9 cellular contexts compared by ENCODE assay signal in genomic region chr5:657570-657969, GRCh38. TPM values are rescaled to one million over a fixed set of nuclear protein-coding genes. Genes with fewer than 3 reads are reported as not detected.
DNase-seq lines count a peak whose midpoint lies in the region; TF ChIP-seq lines count a peak whose summit lies in the region.
"Had no signal": no experiment of that assay in that cellular context is flagged by ENCODE, and none has a peak within 500 bp of the region (broad histone marks: within the 10 kb centered on the region; RNA-seq: fewer than 3 reads in every experiment).

No MANE protein-coding gene starts in this region.

- CTCF ChIA-PET in HEK293T (lab: Yijun Ruan, JAX), result interaction anchor here (1.0 to 2.2 kb wide), 2 partner anchors 9 to 13 kb away, joined by 3 to 6 read pairs; no protein-coding TSS in a partner anchor

- POLR2A ChIA-PET in HEK293T (lab: Yijun Ruan, JAX), result interaction anchor here (0.8 to 1.4 kb wide), 2 partner anchors 15 to 183 kb away, joined by 3 to 4 read pairs; no protein-coding TSS in a partner anchor

- no peak overlapping the region for H3K27ac ChIP-seq in caudate nucleus (ENCODE audit: low read depth, low read length)

- DNase-seq in CD1c-positive myeloid dendritic cell (ENCODE audit: extremely low spot score) (peak; percentile 69), M059J (ENCODE audit: low read depth) (peak; percentile 83), brain pericyte (ENCODE audit: low read depth, low spot score) (peak; percentile 92), lung microvascular endothelial cell (ENCODE audit: low read depth in 2 of 2) (peak; percentile 69 to 94), NCI-H69 (lab: John Stamatoyannopoulos, UW) (no peak), HEK293T (ENCODE audit: extremely low spot score) (no peak), NCI-H1694 (lab: John Stamatoyannopoulos, UW) (no peak), caudate nucleus (lab: John Stamatoyannopoulos, UW) (no peak)
- DNase-seq: stimulated activated naive CD8-positive, alpha-beta T cell treated with anti-CD3 and anti-CD28 coated beads, Interleukin-15, Interleukin-2, amounts not matched to agents 100 U/mL and 50 U/mL, for 24 hours had no signal

TF ChIP-seq in HEK293T, 16 proteins besides CTCF, POLR2A, EP300 and RAD21:
- TF ChIP-seq CTBP1 (IDR thresholded peaks at IDR 0.05; ENCODE audit: borderline replicate concordance) (no peak), HDGF (IDR thresholded peaks at IDR 0.05; ENCODE audit: borderline replicate concordance) (no peak), BHLHE40 (IDR thresholded peaks at IDR 0.05; ENCODE audit: borderline replicate concordance) (no peak), ARNT (IDR thresholded peaks at IDR 0.05) (no peak)

RNA-seq across cellular contexts. Expression of gene TPPP, which starts 35.6 kb away (rescaled TPM):
- 0.07 and 0.25 TPM in 2 replicates for total RNA-seq in M059J (2014; rRNA removed; shearing (Covaris generic))
- total RNA-seq in lung microvascular endothelial cell, result under 0.01 and 0.44 TPM in 2 replicates

RNA-seq across cellular contexts. Expression of gene CEP72, which starts 45.4 kb away (rescaled TPM):
- 3.7 and 6.1 TPM in 2 replicates for total RNA-seq in M059J (2014; rRNA removed; shearing (Covaris generic))
- 0.99 and 1.5 TPM in 2 replicates for total RNA-seq in lung microvascular endothelial cell

Comparison
In these comparisons a context has a peak if more than half of its experiments do, and no peak if none do; other contexts are left out.
1. DNase-seq: peak in CD1c-positive myeloid dendritic cell (single experiment), M059J (single experiment), brain pericyte (single experiment) and lung microvascular endothelial cell (2 of 2); none in NCI-H69 (single experiment), HEK293T (single experiment), NCI-H1694 (single experiment) and caudate nucleus (0 of 61).